8 cellular contexts compared by ENCODE assay signal in genomic region chr3:183554377-183554776, GRCh38. TPM values are rescaled to one million over a fixed set of nuclear protein-coding genes. Genes with fewer than 3 reads are reported as not detected.
DNase-seq lines count a peak whose midpoint lies in the region; ATAC-seq and TF ChIP-seq lines count a peak whose summit lies in the region.
"Had no signal": no experiment of that assay in that cellular context is flagged by ENCODE, and none has a peak within 500 bp of the region (broad histone marks: within the 10 kb centered on the region; RNA-seq: fewer than 3 reads in every experiment).

No MANE protein-coding gene starts in this region.

- TF ChIP-seq CTCF in brain microvascular endothelial cell (IDR thresholded peaks at IDR 0.05; ENCODE audit: low read depth, low read length, missing control alignments), result no peak

- no peak overlapping the region for H3K9ac ChIP-seq in rectal smooth muscle tissue (ENCODE audit: low read length)
- H3K9ac ChIP-seq: GM23248 had no signal

- peaks cover 37 to 47% of the 10 kb centered on the region in 2 donors for H3K36me3 Mint-ChIP-seq in activated naive CD4-positive, alpha-beta T cell treated with anti-CD3 and anti-CD28 coated beads, Interleukin-2, amount 50 U/mL, for 72 hours

- H3K36me3 ChIP-seq in rectal smooth muscle tissue (ENCODE audit: control insufficient read depth, insufficient read depth, low read length), result no peaks in the 10 kb centered on the region
- H3K36me3 ChIP-seq in brain microvascular endothelial cell (replicated peaks), result no peaks in the 10 kb centered on the region

- no peaks in the 10 kb centered on the region for H3K4me1 ChIP-seq in rectal smooth muscle tissue (ENCODE audit: control insufficient read depth, insufficient read depth, low read length)

- H3K27ac ChIP-seq in rectal smooth muscle tissue (ENCODE audit: low read depth, low read length) (no peak overlapping the region), brain microvascular endothelial cell (no peak overlapping the region)
- H3K27ac ChIP-seq: GM23248 had no signal

- H3K4me3 ChIP-seq in rectal smooth muscle tissue (ENCODE audit: low read length), result peak overlapping the region; percentile 4
- H3K4me3 ChIP-seq in brain microvascular endothelial cell (ENCODE audit: low read depth, low read length), result no peak overlapping the region
- H3K4me3 ChIP-seq: GM23248 had no signal

- H3K27ac Mint-ChIP-seq in activated naive CD4-positive, alpha-beta T cell treated with anti-CD3 and anti-CD28 coated beads, Interleukin-2, amount 50 U/mL, for 72 hours, result peak overlapping the region; percentile 99 to 100

- ATAC-seq in GM18868 (IDR thresholded peaks at IDR 0.05; ENCODE audit: unreplicated experiment) (peak; percentile 53), HG03039 (IDR thresholded peaks at IDR 0.05; ENCODE audit: unreplicated experiment) (peak; percentile 44)
- peak; percentile 66 to 72 for ATAC-seq in activated naive CD4-positive, alpha-beta T cell treated with anti-CD3 and anti-CD28 coated beads, Interleukin-2, amount 50 U/mL, for 72 hours

- DNase-seq in activated naive CD4-positive, alpha-beta T cell treated with anti-CD3 and anti-CD28 coated beads, Interleukin-2, amount 50 U/mL, for 72 hours (ENCODE audit: low spot score in 2 of 2), result peak in 1 of 2 donors; percentile 35
- DNase-seq in middle frontal gyrus (ENCODE audit: extremely low spot score, low spot score) (no peak), brain microvascular endothelial cell (no peak), AG08395 (ENCODE audit: low spot score) (no peak)
- DNase-seq: GM23248 had no signal

- H3K27me3 ChIP-seq in rectal smooth muscle tissue (ENCODE audit: control insufficient read depth, insufficient read depth, low read length) (no peaks in the 10 kb centered on the region), brain microvascular endothelial cell (replicated peaks) (no peaks in the 10 kb centered on the region)

- H3K9me3 Mint-ChIP-seq in activated naive CD4-positive, alpha-beta T cell treated with anti-CD3 and anti-CD28 coated beads, Interleukin-2, amount 50 U/mL, for 72 hours, result no peaks in the 10 kb centered on the region

- in situ Hi-C loops in brain microvascular endothelial cell (cut with HindIII; ENCODE audit: low pct_ligation_motif_present, low sequenced_read_pairs), result no loop called here

RNA-seq across cellular contexts. Expression of gene KLHL6, which starts 1.1 kb away (rescaled TPM):
- total RNA-seq in activated naive CD4-positive, alpha-beta T cell treated with anti-CD3 and anti-CD28 coated beads, Interleukin-2, amount 50 U/mL, for 72 hours, result 10 to 100 TPM; 47.0 to 72.9 TPM
- total RNA-seq: GM23248 had no signal
